In the genomic region with DNA sequence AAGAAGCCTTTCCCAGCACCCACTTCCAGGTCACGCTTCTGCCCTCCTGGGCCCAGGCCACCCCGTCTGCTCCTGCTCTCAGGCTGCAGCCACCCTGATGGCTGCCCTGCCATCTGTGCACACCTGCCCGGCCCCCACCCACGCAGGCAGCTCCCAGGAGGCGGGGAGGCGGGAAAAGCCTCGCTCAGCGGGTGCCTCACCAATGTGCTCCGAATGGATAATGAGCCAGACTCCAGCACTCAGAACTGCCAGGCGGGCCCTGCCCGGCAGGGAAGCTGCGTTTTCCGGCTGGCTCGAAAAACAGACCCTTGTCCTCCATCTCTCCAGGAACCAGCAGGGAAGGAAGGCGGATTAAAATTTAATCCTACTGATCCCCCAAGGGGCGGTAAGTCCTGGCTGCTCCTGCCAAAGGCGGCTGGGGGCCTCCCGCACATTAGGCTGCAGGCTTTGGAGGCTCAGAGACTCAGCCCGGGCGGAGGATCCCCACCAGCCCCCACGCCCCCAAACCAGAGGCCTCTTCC, we compare ENCODE assay signal across 12 cellular contexts.
DNase-seq lines count a peak whose midpoint lies in the region; ATAC-seq, FAIRE-seq and TF ChIP-seq lines count a peak whose summit lies in the region.
"Had no signal": no experiment of that assay in that cellular context is flagged by ENCODE, and none has a peak within 500 bp of the region (broad histone marks: within the 10 kb centered on the region; RNA-seq: fewer than 3 reads in every experiment).

No MANE protein-coding gene starts in this region.

- H3K36me3 ChIP-seq in muscle layer of colon (ENCODE audit: insufficient read depth, low read length) = peaks cover 52% of the 10 kb centered on the region

- no peak for FAIRE-seq in D721Med (lab: Jason Lieb, UNC)

- DNase-seq in D721Med (ENCODE audit: insufficient read length, low spot score) = peak; percentile 78
- DNase-seq in NCI-H2081 treated with DMSO at 0.1 percent for 48 hours (lab: John Stamatoyannopoulos, UW) = peak; percentile 74
- DNase-seq in astrocyte of the hippocampus (ENCODE audit: low read depth, low spot score) = peak; percentile 33
- no peak for DNase-seq in activated CD8-positive, alpha-beta T cell treated with anti-CD3 and anti-CD28 coated beads, Interleukin-2, amount 10 ng/mL, durations not matched to agents 7 days and 5 days
- DNase-seq in dermis blood vessel endothelial cell = no peak
- DNase-seq in Calu3 = no peak
- DNase-seq: GM23248; naive thymus-derived CD8-positive, alpha-beta T cell; T-helper 2 cell had no signal

- intact Hi-C loops in Calu3 (cut with micrococcal nuclease; ENCODE audit: unreplicated experiment) = no loop called here

- peaks cover 46% of the 10 kb centered on the region for H3K36me3 Mint-ChIP-seq in activated CD8-positive, alpha-beta T cell treated with anti-CD3 and anti-CD28 coated beads, Interleukin-2, amount 10 ng/mL, durations not matched to agents 7 days and 5 days (ENCODE audit: low read depth)
- H3K36me3 Mint-ChIP-seq in Calu3 (ENCODE audit: insufficient read depth, unreplicated experiment) = peaks cover 73% of the 10 kb centered on the region

- no peak overlapping the region for H3K27ac Mint-ChIP-seq in activated CD8-positive, alpha-beta T cell treated with anti-CD3 and anti-CD28 coated beads, Interleukin-2, amount 10 ng/mL, durations not matched to agents 7 days and 5 days
- no peak overlapping the region for H3K27ac Mint-ChIP-seq in Calu3 (ENCODE audit: unreplicated experiment)

- H3K9me3 ChIP-seq in muscle layer of colon (ENCODE audit: low read length) = peaks cover 5% of the 10 kb centered on the region

- peaks cover 53% of the 10 kb centered on the region for H3K4me1 Mint-ChIP-seq in activated CD8-positive, alpha-beta T cell treated with anti-CD3 and anti-CD28 coated beads, Interleukin-2, amount 10 ng/mL, durations not matched to agents 7 days and 5 days (ENCODE audit: low read depth)
- peaks cover 18% of the 10 kb centered on the region for H3K4me1 Mint-ChIP-seq in Calu3 (ENCODE audit: low read depth, unreplicated experiment)

- CTCF ChIA-PET in activated CD8-positive, alpha-beta T cell treated with anti-CD3 and anti-CD28 coated beads, Interleukin-2, amount 10 ng/mL, durations not matched to agents 7 days and 5 days (lab: Charles Lee) = no interaction called here
- CTCF ChIA-PET in Calu3 (lab: Charles Lee) = no interaction called here

- TF ChIP-seq CTCF in D721Med (IDR thresholded peaks at IDR 0.05; ENCODE audit: insufficient read depth, missing control alignments) = no peak
- no peak for TF ChIP-seq CTCF in Calu3 (IDR thresholded peaks at IDR 0.05; ENCODE audit: unreplicated experiment)

- no peaks in the 10 kb centered on the region for H3K9me3 Mint-ChIP-seq in activated CD8-positive, alpha-beta T cell treated with anti-CD3 and anti-CD28 coated beads, Interleukin-2, amount 10 ng/mL, durations not matched to agents 7 days and 5 days (ENCODE audit: insufficient read depth)
- no peaks in the 10 kb centered on the region for H3K9me3 Mint-ChIP-seq in Calu3 (ENCODE audit: low read depth, unreplicated experiment)
- H3K9me3 Mint-ChIP-seq: naive thymus-derived CD8-positive, alpha-beta T cell had no signal

- H3K27me3 ChIP-seq in muscle layer of colon (ENCODE audit: control insufficient read depth in 1 of 2, insufficient read depth in 2 of 2, low read length in 2 of 2) = no peaks in the 10 kb centered on the region

- no peak for ATAC-seq in HG02642 (IDR thresholded peaks at IDR 0.05; ENCODE audit: poor library complexity, unreplicated experiment)
- no peak for ATAC-seq in activated CD8-positive, alpha-beta T cell treated with anti-CD3 and anti-CD28 coated beads, Interleukin-2, amount 10 ng/mL, durations not matched to agents 7 days and 5 days
- ATAC-seq: naive thymus-derived CD8-positive, alpha-beta T cell had no signal

- no peak overlapping the region for H3K4me3 Mint-ChIP-seq in activated CD8-positive, alpha-beta T cell treated with anti-CD3 and anti-CD28 coated beads, Interleukin-2, amount 10 ng/mL, durations not matched to agents 7 days and 5 days
- H3K4me3 Mint-ChIP-seq in Calu3 (ENCODE audit: low read depth, unreplicated experiment) = no peak overlapping the region

- H3K9ac ChIP-seq in muscle layer of colon (ENCODE audit: low read length) = no peak overlapping the region
- H3K9ac ChIP-seq: GM23248 had no signal

- peak overlapping the region; percentile 60 for H3K27ac ChIP-seq in muscle layer of colon (ENCODE audit: low read depth, low read length)
- H3K27ac ChIP-seq: coronary artery, GM23248 had no signal

- no peak overlapping the region for H3K4me3 ChIP-seq in muscle layer of colon (ENCODE audit: low read depth in 1 of 2, low read length in 2 of 2)
- H3K4me3 ChIP-seq: coronary artery, GM23248 had no signal

- H3K4me1 ChIP-seq in muscle layer of colon (ENCODE audit: insufficient read depth, low read length) = peaks cover 33% of the 10 kb centered on the region

- POLR2A ChIA-PET in activated CD8-positive, alpha-beta T cell treated with anti-CD3 and anti-CD28 coated beads, Interleukin-2, amount 10 ng/mL, durations not matched to agents 7 days and 5 days (lab: Charles Lee) = no interaction called here

- no peaks in the 10 kb centered on the region for H3K27me3 Mint-ChIP-seq in activated CD8-positive, alpha-beta T cell treated with anti-CD3 and anti-CD28 coated beads, Interleukin-2, amount 10 ng/mL, durations not matched to agents 7 days and 5 days (ENCODE audit: low read depth)
- H3K27me3 Mint-ChIP-seq in Calu3 (ENCODE audit: unreplicated experiment) = no peaks in the 10 kb centered on the region
- H3K27me3 Mint-ChIP-seq: naive thymus-derived CD8-positive, alpha-beta T cell had no signal

- no TSS peak for BruUV-seq in Calu3 (replicated peaks; lab: Mats Ljungman, UMichigan)

Comparison
In these comparisons a context has a peak if more than half of its experiments do, and no peak if none do; other contexts are left out.
1. DNase-seq: peak in D721Med (single experiment), NCI-H2081 treated with DMSO at 0.1 percent for 48 hours (single experiment) and astrocyte of the hippocampus (single experiment); none in activated CD8-positive, alpha-beta T cell treated with anti-CD3 and anti-CD28 coated beads, Interleukin-2, amount 10 ng/mL, durations not matched to agents 7 days and 5 days (single experiment), dermis blood vessel endothelial cell (single experiment) and Calu3 (single experiment).